In genomic region chr20:50026746-50027575, GRCh38 we compare ENCODE assay signal across 14 cellular contexts. TPM values are rescaled to one million over a fixed set of nuclear protein-coding genes. Genes with fewer than 3 reads are reported as not detected.
DNase-seq lines count a peak whose midpoint lies in the region; ATAC-seq and TF ChIP-seq lines count a peak whose summit lies in the region.
"Had no signal": no experiment of that assay in that cellular context is flagged by ENCODE, and none has a peak within 500 bp of the region (broad histone marks: within the 10 kb centered on the region; RNA-seq: fewer than 3 reads in every experiment).

No MANE protein-coding gene starts in this region.

- TF ChIP-seq POLR2A in heart left ventricle (IDR thresholded peaks at IDR 0.05) (no peak), vagina (IDR thresholded peaks at IDR 0.05) (no peak)

- peaks cover 0 to 45% of the 10 kb centered on the region in 2 donors for H3K4me1 ChIP-seq in right atrium auricular region
- peaks cover 0 to 40% (median 20%) of the 10 kb centered on the region in 12 donors for H3K4me1 ChIP-seq in heart left ventricle
- peaks cover 15% of the 10 kb centered on the region for H3K4me1 ChIP-seq in neural progenitor cell
- H3K4me1 ChIP-seq in vagina, result peaks cover 26% of the 10 kb centered on the region

- H3K4me1 Mint-ChIP-seq in neural progenitor cell (peaks cover 27% of the 10 kb centered on the region), glutamatergic neuron (ENCODE audit: low read depth, unreplicated experiment) (peaks cover 2% of the 10 kb centered on the region)

- no peaks in the 10 kb centered on the region for H4K20me1 ChIP-seq in neural progenitor cell (ENCODE audit: low read depth)

- H3K4me2 ChIP-seq in neural progenitor cell, result no peak overlapping the region

- TF ChIP-seq CTCF in right atrium auricular region (IDR thresholded peaks at IDR 0.05) (no peak), heart left ventricle (IDR thresholded peaks at IDR 0.05) (no peak), brain microvascular endothelial cell (IDR thresholded peaks at IDR 0.05; ENCODE audit: low read depth, low read length, missing control alignments) (no peak), neural progenitor cell (IDR thresholded peaks at IDR 0.05) (no peak), vagina (IDR thresholded peaks at IDR 0.05) (no peak), glutamatergic neuron (IDR thresholded peaks at IDR 0.05; ENCODE audit: partially characterized antibody, unreplicated experiment) (no peak)

- H3F3A ChIP-seq in neural progenitor cell (ENCODE audit: low read depth), result no peaks in the 10 kb centered on the region

- in situ Hi-C loops in brain microvascular endothelial cell (cut with HindIII; ENCODE audit: low pct_ligation_motif_present, low sequenced_read_pairs), result no loop called here

- H3K9me3 Mint-ChIP-seq in neural progenitor cell (no peaks in the 10 kb centered on the region), glutamatergic neuron (ENCODE audit: unreplicated experiment) (no peaks in the 10 kb centered on the region)
- H3K9me3 Mint-ChIP-seq: activated naive CD8-positive, alpha-beta T cell treated with anti-CD3 and anti-CD28 coated beads, Interleukin-2, amount 10 ng/mL, durations not matched to agents 7 days and 5 days; activated T-helper 1 cell treated with anti-CD3 and anti-CD28 coated beads, Interleukin-12 subunit alpha, Interleukin-12 subunit beta, Interleukin-2, Interleukin-4 antibody, amounts not matched to agents 30 ng/mL and 10 ng/mL and 1 ng/mL, durations not matched to agents 14 hours and 24 hours and 36 hours; stimulated activated naive CD8-positive, alpha-beta T cell treated with anti-CD3 and anti-CD28 coated beads, Interleukin-15, Interleukin-2, amounts not matched to agents 100 ng/mL and 50 ng/mL, for 24 hours had no signal

- H3K4me3 ChIP-seq in right atrium auricular region (no peak overlapping the region), heart left ventricle (no peak overlapping the region), brain microvascular endothelial cell (ENCODE audit: low read depth, low read length) (no peak overlapping the region), neural progenitor cell (no peak overlapping the region), vagina (no peak overlapping the region)

- H3K4me3 Mint-ChIP-seq in neural progenitor cell (peak overlapping the region; percentile 53), glutamatergic neuron (ENCODE audit: unreplicated experiment) (no peak overlapping the region)
- H3K4me3 Mint-ChIP-seq: activated naive CD8-positive, alpha-beta T cell treated with anti-CD3 and anti-CD28 coated beads, Interleukin-2, amount 10 ng/mL, durations not matched to agents 7 days and 5 days; activated T-helper 1 cell treated with anti-CD3 and anti-CD28 coated beads, Interleukin-12 subunit alpha, Interleukin-12 subunit beta, Interleukin-2, Interleukin-4 antibody, amounts not matched to agents 30 ng/mL and 10 ng/mL and 1 ng/mL, durations not matched to agents 14 hours and 24 hours and 36 hours; stimulated activated naive CD8-positive, alpha-beta T cell treated with anti-CD3 and anti-CD28 coated beads, Interleukin-15, Interleukin-2, amounts not matched to agents 100 ng/mL and 50 ng/mL, for 24 hours had no signal

- H3K27me3 ChIP-seq in right atrium auricular region, result no peaks in the 10 kb centered on the region
- H3K27me3 ChIP-seq in heart left ventricle, result no peaks in the 10 kb centered on the region
- H3K27me3 ChIP-seq in brain microvascular endothelial cell (replicated peaks), result no peaks in the 10 kb centered on the region
- no peaks in the 10 kb centered on the region for H3K27me3 ChIP-seq in neural progenitor cell
- no peaks in the 10 kb centered on the region for H3K27me3 ChIP-seq in vagina

- ATAC-seq in heart left ventricle (no peak), GM21529 (IDR thresholded peaks at IDR 0.05; ENCODE audit: unreplicated experiment) (no peak)

- DNase-seq in right atrium auricular region (ENCODE audit: low spot score), result no peak
- no peak for DNase-seq in heart left ventricle
- no peak for DNase-seq in brain microvascular endothelial cell
- DNase-seq in neural progenitor cell (ENCODE audit: low spot score), result peak; percentile 48
- no peak for DNase-seq in vagina (ENCODE audit: extremely low spot score in 2 of 2)
- DNase-seq in glutamatergic neuron, result no peak
- no peak for DNase-seq in T-helper 1 cell
- DNase-seq: activated CD4-positive, CD25-positive, alpha-beta regulatory T cell treated with anti-CD3 and anti-CD28 coated beads, Interleukin-2, amount 50 U/mL, for 72 hours; activated naive CD8-positive, alpha-beta T cell treated with anti-CD3 and anti-CD28 coated beads, Interleukin-2, amount 10 ng/mL, durations not matched to agents 7 days and 5 days; NCI-H1417 treated with DMSO at 0.1 percent for 48 hours; stimulated activated CD4-positive, alpha-beta T cell treated with anti-CD3 and anti-CD28 coated beads, Interleukin-2, amount 100 ng/mL, for 48 hours had no signal

- H3K9me3 ChIP-seq in right atrium auricular region, result no peaks in the 10 kb centered on the region
- H3K9me3 ChIP-seq in heart left ventricle, result no peaks in the 10 kb centered on the region
- H3K9me3 ChIP-seq in neural progenitor cell (ENCODE audit: low read depth), result no peaks in the 10 kb centered on the region
- no peaks in the 10 kb centered on the region for H3K9me3 ChIP-seq in vagina

- H3K27ac ChIP-seq in right atrium auricular region (peak overlapping the region; percentile 14 to 68), heart left ventricle (peak overlapping the region in 3 of 12 donors; percentile 6 to 52 (median 24)), brain microvascular endothelial cell (peak overlapping the region; percentile 79), neural progenitor cell (no peak overlapping the region), vagina (peak overlapping the region; percentile 1)

- H3K9ac ChIP-seq in neural progenitor cell, result no peak overlapping the region

- H3K79me2 ChIP-seq in neural progenitor cell (ENCODE audit: low read depth), result no peaks in the 10 kb centered on the region

- H3K27me3 Mint-ChIP-seq in neural progenitor cell (ENCODE audit: insufficient read depth, low read depth), result peaks cover 21% of the 10 kb centered on the region
- peaks cover 8% of the 10 kb centered on the region for H3K27me3 Mint-ChIP-seq in glutamatergic neuron (ENCODE audit: unreplicated experiment)
- H3K27me3 Mint-ChIP-seq: stimulated activated naive CD8-positive, alpha-beta T cell treated with anti-CD3 and anti-CD28 coated beads, Interleukin-15, Interleukin-2, amounts not matched to agents 100 ng/mL and 50 ng/mL, for 24 hours had no signal

- 83 to 88% (median 86%) methylated on average over 7 of the region's 7 CpGs for WGBS in heart left ventricle, 4 donors

- H3K27ac Mint-ChIP-seq in neural progenitor cell (peak overlapping the region; percentile 47), glutamatergic neuron (ENCODE audit: unreplicated experiment) (no peak overlapping the region)
- H3K27ac Mint-ChIP-seq: activated naive CD8-positive, alpha-beta T cell treated with anti-CD3 and anti-CD28 coated beads, Interleukin-2, amount 10 ng/mL, durations not matched to agents 7 days and 5 days; activated T-helper 1 cell treated with anti-CD3 and anti-CD28 coated beads, Interleukin-12 subunit alpha, Interleukin-12 subunit beta, Interleukin-2, Interleukin-4 antibody, amounts not matched to agents 30 ng/mL and 10 ng/mL and 1 ng/mL, durations not matched to agents 14 hours and 24 hours and 36 hours; stimulated activated naive CD8-positive, alpha-beta T cell treated with anti-CD3 and anti-CD28 coated beads, Interleukin-15, Interleukin-2, amounts not matched to agents 100 ng/mL and 50 ng/mL, for 24 hours had no signal

- intact Hi-C loops in heart left ventricle (cut with DNase I), result no loop called here
- intact Hi-C loops in vagina (cut with DNase I), result loop anchor here (5.0 kb wide), 1 partner anchor 40 kb away; no protein-coding TSS in a partner anchor

- H3K36me3 Mint-ChIP-seq in neural progenitor cell, result no peaks in the 10 kb centered on the region
- H3K36me3 Mint-ChIP-seq in glutamatergic neuron (ENCODE audit: unreplicated experiment), result no peaks in the 10 kb centered on the region
- H3K36me3 Mint-ChIP-seq: activated naive CD8-positive, alpha-beta T cell treated with anti-CD3 and anti-CD28 coated beads, Interleukin-2, amount 10 ng/mL, durations not matched to agents 7 days and 5 days had no signal

- H2AFZ ChIP-seq in neural progenitor cell (replicated peaks), result no peak overlapping the region

- no peaks in the 10 kb centered on the region for H3K36me3 ChIP-seq in right atrium auricular region
- H3K36me3 ChIP-seq in heart left ventricle, result no peaks in the 10 kb centered on the region
- H3K36me3 ChIP-seq in brain microvascular endothelial cell (replicated peaks), result no peaks in the 10 kb centered on the region
- H3K36me3 ChIP-seq in neural progenitor cell, result no peaks in the 10 kb centered on the region
- H3K36me3 ChIP-seq in vagina, result no peaks in the 10 kb centered on the region

RNA-seq across cellular contexts. Expression of gene SNAI1, which starts 44.2 kb away (rescaled TPM):
- total RNA-seq in right atrium auricular region, result 1 to 10 TPM; 4.3 to 4.4 TPM
- 1 to 10 TPM in 6 of 9 donors, under 1 TPM in 3; 0.37 to 6.7 (median 1.6) TPM for total RNA-seq in heart left ventricle
- 1 to 10 TPM in 1 of 2 donors, under 1 TPM in 1; 0.95 to 3.1 TPM for polyA plus RNA-seq in heart left ventricle
- 1.1 and 4.0 TPM in 2 replicates for total RNA-seq in neural progenitor cell (ENCODE audit: low replicate concordance)
- total RNA-seq in vagina, result 19.9 TPM
- total RNA-seq in glutamatergic neuron (ENCODE audit: unreplicated experiment), result 3.9 TPM
